ENCODE assay signal across 8 cellular contexts in the genomic region with DNA sequence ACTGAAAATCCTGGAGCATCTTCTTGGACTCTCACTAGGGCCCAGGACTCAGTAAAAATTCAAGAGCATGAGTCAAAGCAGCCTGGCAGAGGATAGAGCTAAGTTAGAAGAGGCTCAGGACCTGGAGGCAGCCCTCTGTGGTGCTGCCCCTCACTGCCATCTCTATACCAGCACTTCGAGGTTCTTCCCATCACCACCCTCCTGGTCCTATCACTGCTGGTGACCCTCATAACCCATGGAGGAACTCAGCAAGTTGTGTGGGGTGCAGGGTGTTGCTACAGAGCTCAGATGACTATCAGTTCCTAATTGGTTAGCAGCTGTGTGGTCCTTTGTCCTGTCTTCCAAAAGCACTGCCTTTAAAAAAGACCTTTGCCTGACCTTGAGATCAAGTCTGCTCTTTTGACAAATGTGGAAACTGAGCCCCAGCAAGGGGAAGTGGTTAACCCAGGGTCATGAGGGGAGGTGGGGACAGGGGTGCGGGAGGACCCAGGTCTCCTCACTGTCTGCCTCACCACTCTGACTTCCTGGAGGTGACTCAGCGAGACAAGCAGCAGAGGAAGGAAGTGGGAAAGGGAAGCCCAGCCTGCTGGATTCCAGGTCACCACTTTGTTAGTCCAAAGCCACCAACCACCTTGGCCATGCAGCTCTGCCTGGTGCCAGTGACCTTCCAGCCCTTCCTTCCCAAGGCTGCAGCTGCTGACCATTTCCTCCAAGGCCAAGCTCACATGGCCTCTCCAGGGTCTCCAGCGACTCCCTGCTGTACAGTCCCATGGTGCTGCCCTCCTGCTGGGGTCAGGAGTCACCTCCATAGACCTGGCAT.
DNase-seq lines count a peak whose midpoint lies in the region; ATAC-seq and TF ChIP-seq lines count a peak whose summit lies in the region.
"Had no signal": no experiment of that assay in that cellular context is flagged by ENCODE, and none has a peak within 500 bp of the region (broad histone marks: within the 10 kb centered on the region; RNA-seq: fewer than 3 reads in every experiment).

No MANE protein-coding gene starts in this region.

- no peaks in the 10 kb centered on the region for H3K4me1 ChIP-seq in mesendoderm (ENCODE audit: control insufficient read depth, low read depth, low read length)

- in situ Hi-C loops in KBM-7 (cut with MboI; ENCODE audit: low pct_unique_long_range_greater_than_20kb, low sequenced_read_pairs): no loop called here

- H2BK5ac ChIP-seq in mesendoderm (ENCODE audit: low read length): no peak overlapping the region

- H2BK120ac ChIP-seq in mesendoderm (ENCODE audit: low read depth, low read length): no peak overlapping the region

- H3K4me3 ChIP-seq in mesendoderm (ENCODE audit: low read length): no peak overlapping the region

- intact Hi-C loops in activated T-helper 1 cell treated with anti-CD3 and anti-CD28 coated beads, Interleukin-12 subunit alpha, Interleukin-12 subunit beta, Interleukin-2, Interleukin-4 antibody, amounts not matched to agents 30 ng/mL and 10 ng/mL and 1 ng/mL, durations not matched to agents 14 hours and 24 hours and 36 hours (cut with micrococcal nuclease): loop anchor here (1.0 to 2.0 kb wide), 4 partner anchors 11 to 45 kb away; no protein-coding TSS in a partner anchor

- H2AK5ac ChIP-seq in mesendoderm (ENCODE audit: low read length): no peak overlapping the region

- no peak overlapping the region for H3K4me2 ChIP-seq in mesendoderm (ENCODE audit: low read length)

- no peaks in the 10 kb centered on the region for H3K36me3 ChIP-seq in mesendoderm (ENCODE audit: control insufficient read depth, insufficient read depth, low read length)

- H3K27ac ChIP-seq in mesendoderm (ENCODE audit: low read depth, low read length) (no peak overlapping the region), RWPE1 (no peak overlapping the region)

- H3K36me3 Mint-ChIP-seq in activated T-helper 1 cell treated with anti-CD3 and anti-CD28 coated beads, Interleukin-12 subunit alpha, Interleukin-12 subunit beta, Interleukin-2, Interleukin-4 antibody, amounts not matched to agents 30 ng/mL and 10 ng/mL and 1 ng/mL, durations not matched to agents 14 hours and 24 hours and 36 hours (ENCODE audit: low read depth): peaks cover 6% of the 10 kb centered on the region

- peak overlapping the region; percentile 75 for H3K27ac Mint-ChIP-seq in activated T-helper 1 cell treated with anti-CD3 and anti-CD28 coated beads, Interleukin-12 subunit alpha, Interleukin-12 subunit beta, Interleukin-2, Interleukin-4 antibody, amounts not matched to agents 30 ng/mL and 10 ng/mL and 1 ng/mL, durations not matched to agents 14 hours and 24 hours and 36 hours

- DNase-seq in EL: peak; percentile 75
- peak; percentile 52 for DNase-seq in KBM-7
- DNase-seq in activated T-helper 1 cell treated with anti-CD3 and anti-CD28 coated beads, Interleukin-12 subunit alpha, Interleukin-12 subunit beta, Interleukin-2, Interleukin-4 antibody, amounts not matched to agents 30 ng/mL and 10 ng/mL and 1 ng/mL, durations not matched to agents 14 hours and 24 hours and 36 hours (ENCODE audit: low spot score): peak; percentile 50
- DNase-seq in mesendoderm: peak; percentile 22
- no peak for DNase-seq in RWPE1 (ENCODE audit: low spot score)
- no peak for DNase-seq in NCI-H187 (lab: John Stamatoyannopoulos, UW)
- DNase-seq: occipital lobe had no signal

- H3K9me3 Mint-ChIP-seq in activated T-helper 1 cell treated with anti-CD3 and anti-CD28 coated beads, Interleukin-12 subunit alpha, Interleukin-12 subunit beta, Interleukin-2, Interleukin-4 antibody, amounts not matched to agents 30 ng/mL and 10 ng/mL and 1 ng/mL, durations not matched to agents 14 hours and 24 hours and 36 hours: peaks cover 4% of the 10 kb centered on the region

- no peak for ATAC-seq in HG03196 (IDR thresholded peaks at IDR 0.05; ENCODE audit: unreplicated experiment)

- no peak for TF ChIP-seq CTCF in RWPE1 (conservative IDR thresholded peaks at IDR 0.05; ENCODE audit: low read depth)

- H2BK15ac ChIP-seq in mesendoderm (replicated peaks; ENCODE audit: low read depth): no peak overlapping the region

- H4K5ac ChIP-seq in mesendoderm (ENCODE audit: low read length): no peak overlapping the region

- H3K27me3 Mint-ChIP-seq in activated T-helper 1 cell treated with anti-CD3 and anti-CD28 coated beads, Interleukin-12 subunit alpha, Interleukin-12 subunit beta, Interleukin-2, Interleukin-4 antibody, amounts not matched to agents 30 ng/mL and 10 ng/mL and 1 ng/mL, durations not matched to agents 14 hours and 24 hours and 36 hours (ENCODE audit: insufficient read depth): no peaks in the 10 kb centered on the region

- H3K23ac ChIP-seq in mesendoderm (ENCODE audit: low read length): no peak overlapping the region

- no peak overlapping the region for H4K8ac ChIP-seq in mesendoderm (ENCODE audit: low read depth, low read length)

- no peak overlapping the region for H3K18ac ChIP-seq in mesendoderm (ENCODE audit: low read length)

- no peaks in the 10 kb centered on the region for H3K79me1 ChIP-seq in mesendoderm (ENCODE audit: low read length)

- no peaks in the 10 kb centered on the region for H3K79me2 ChIP-seq in mesendoderm (ENCODE audit: control insufficient read depth, insufficient read depth, low read length)

- WGBS in mesendoderm (ENCODE audit: extremely low coverage, insufficient coverage, low lambda C conversion rate): no CpG with 5 or more reads among the region's 4 CpGs

- POLR2A ChIA-PET in RWPE1 (lab: Yijun Ruan, JAX; ENCODE audit: low non-redundant PET): no interaction called here

- no peak overlapping the region for H3K9ac ChIP-seq in mesendoderm (ENCODE audit: low read length)

- H3K4me3 Mint-ChIP-seq in activated T-helper 1 cell treated with anti-CD3 and anti-CD28 coated beads, Interleukin-12 subunit alpha, Interleukin-12 subunit beta, Interleukin-2, Interleukin-4 antibody, amounts not matched to agents 30 ng/mL and 10 ng/mL and 1 ng/mL, durations not matched to agents 14 hours and 24 hours and 36 hours: peak overlapping the region; percentile 54

- H3K4me1 Mint-ChIP-seq in activated T-helper 1 cell treated with anti-CD3 and anti-CD28 coated beads, Interleukin-12 subunit alpha, Interleukin-12 subunit beta, Interleukin-2, Interleukin-4 antibody, amounts not matched to agents 30 ng/mL and 10 ng/mL and 1 ng/mL, durations not matched to agents 14 hours and 24 hours and 36 hours (ENCODE audit: low read depth): peaks cover 99% of the 10 kb centered on the region

- peak overlapping the region; percentile 45 for H3K56ac ChIP-seq in mesendoderm (ENCODE audit: low read length)

- CTCF ChIA-PET in RWPE1 (lab: Yijun Ruan, JAX): interaction anchor here (0.6 kb wide), 2 partner anchors 31 to 104 kb away, joined by 3 read pairs; no protein-coding TSS in a partner anchor

- no peak overlapping the region for H3K4ac ChIP-seq in mesendoderm (ENCODE audit: low read depth, low read length)

- H3K27me3 ChIP-seq in mesendoderm (ENCODE audit: insufficient read depth, low read length, poor library complexity): no peaks in the 10 kb centered on the region

Comparison
In these comparisons a context has a peak if more than half of its experiments do, and no peak if none do; other contexts are left out.
1. DNase-seq: peak in EL (single experiment), KBM-7 (single experiment), activated T-helper 1 cell treated with anti-CD3 and anti-CD28 coated beads, Interleukin-12 subunit alpha, Interleukin-12 subunit beta, Interleukin-2, Interleukin-4 antibody, amounts not matched to agents 30 ng/mL and 10 ng/mL and 1 ng/mL, durations not matched to agents 14 hours and 24 hours and 36 hours (single experiment) and mesendoderm (single experiment); none in RWPE1 (single experiment) and NCI-H187 (0 of 2).